In the genomic region with DNA sequence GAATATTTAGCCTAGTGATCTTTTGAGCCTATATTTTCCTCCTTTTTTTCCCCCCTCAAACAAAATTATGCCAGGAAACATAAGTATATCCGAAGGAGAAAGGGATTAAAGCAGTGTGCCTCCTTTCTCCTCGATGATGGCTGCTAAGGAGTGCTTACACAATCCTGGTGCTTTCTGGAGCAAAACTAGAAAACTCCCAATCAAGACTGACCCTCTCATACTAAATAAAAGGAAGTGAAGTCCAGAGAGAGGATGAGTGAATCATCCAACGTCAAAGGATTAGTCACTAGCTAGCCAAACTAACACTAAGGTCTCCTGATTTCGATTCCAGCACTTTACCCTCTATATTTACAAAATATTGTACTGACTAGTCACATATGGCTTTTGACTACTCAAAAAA, we compare ENCODE assay signal across 9 cellular contexts.
DNase-seq lines count a peak whose midpoint lies in the region; ATAC-seq lines count a peak whose summit lies in the region.
"Had no signal": no experiment of that assay in that cellular context is flagged by ENCODE, and none has a peak within 500 bp of the region (broad histone marks: within the 10 kb centered on the region; RNA-seq: fewer than 3 reads in every experiment).

No MANE protein-coding gene starts in this region.

- CTCF ChIA-PET in activated CD8-positive, alpha-beta memory T cell treated with anti-CD3 and anti-CD28 coated beads, Interleukin-2, amount 10 ng/mL, durations not matched to agents 7 days and 5 days (lab: Charles Lee), result no interaction called here

- ATAC-seq in activated CD8-positive, alpha-beta memory T cell treated with anti-CD3 and anti-CD28 coated beads, Interleukin-2, amount 10 ng/mL, durations not matched to agents 7 days and 5 days, result no peak
- ATAC-seq in GM19035 (IDR thresholded peaks at IDR 0.05; ENCODE audit: unreplicated experiment), result no peak

- no peak overlapping the region for H3K4me3 Mint-ChIP-seq in activated CD8-positive, alpha-beta memory T cell treated with anti-CD3 and anti-CD28 coated beads, Interleukin-2, amount 10 ng/mL, durations not matched to agents 7 days and 5 days
- H3K4me3 Mint-ChIP-seq: activated naive CD8-positive, alpha-beta T cell treated with anti-CD3 and anti-CD28 coated beads, Interleukin-2, amount 10 ng/mL, durations not matched to agents 7 days and 5 days had no signal

- DNase-seq in 8988T (peak; percentile 6), HS-5 (ENCODE audit: low read depth) (peak; percentile 85), amniotic stem cell (lab: John Stamatoyannopoulos, UW) (peak; percentile 66), kidney glomerular epithelial cell (lab: John Stamatoyannopoulos, UW) (peak; percentile 87), NCI-H526 treated with DMSO at 0.1 percent for 48 hours (lab: John Stamatoyannopoulos, UW) (no peak), germinal center (ENCODE audit: low spot score) (no peak)
- no peak for DNase-seq in activated CD8-positive, alpha-beta memory T cell treated with anti-CD3 and anti-CD28 coated beads, Interleukin-2, amount 10 ng/mL, durations not matched to agents 7 days and 5 days
- DNase-seq: activated naive CD8-positive, alpha-beta T cell treated with anti-CD3 and anti-CD28 coated beads, Interleukin-2, amount 10 ng/mL, durations not matched to agents 7 days and 5 days had no signal

- H3K27ac Mint-ChIP-seq in activated CD8-positive, alpha-beta memory T cell treated with anti-CD3 and anti-CD28 coated beads, Interleukin-2, amount 10 ng/mL, durations not matched to agents 7 days and 5 days, result no peak overlapping the region
- H3K27ac Mint-ChIP-seq: activated naive CD8-positive, alpha-beta T cell treated with anti-CD3 and anti-CD28 coated beads, Interleukin-2, amount 10 ng/mL, durations not matched to agents 7 days and 5 days had no signal

- H3K27me3 Mint-ChIP-seq in activated CD8-positive, alpha-beta memory T cell treated with anti-CD3 and anti-CD28 coated beads, Interleukin-2, amount 10 ng/mL, durations not matched to agents 7 days and 5 days, result no peaks in the 10 kb centered on the region
- H3K27me3 Mint-ChIP-seq: activated naive CD8-positive, alpha-beta T cell treated with anti-CD3 and anti-CD28 coated beads, Interleukin-2, amount 10 ng/mL, durations not matched to agents 7 days and 5 days had no signal

- peaks cover 45% of the 10 kb centered on the region for H3K4me1 Mint-ChIP-seq in activated CD8-positive, alpha-beta memory T cell treated with anti-CD3 and anti-CD28 coated beads, Interleukin-2, amount 10 ng/mL, durations not matched to agents 7 days and 5 days

- H3K9me3 Mint-ChIP-seq in activated CD8-positive, alpha-beta memory T cell treated with anti-CD3 and anti-CD28 coated beads, Interleukin-2, amount 10 ng/mL, durations not matched to agents 7 days and 5 days (ENCODE audit: low read depth), result peaks cover 2% of the 10 kb centered on the region
- H3K9me3 Mint-ChIP-seq: activated naive CD8-positive, alpha-beta T cell treated with anti-CD3 and anti-CD28 coated beads, Interleukin-2, amount 10 ng/mL, durations not matched to agents 7 days and 5 days had no signal

- peaks cover 15% of the 10 kb centered on the region for H3K36me3 Mint-ChIP-seq in activated CD8-positive, alpha-beta memory T cell treated with anti-CD3 and anti-CD28 coated beads, Interleukin-2, amount 10 ng/mL, durations not matched to agents 7 days and 5 days

Comparison
In these comparisons a context has a peak if more than half of its experiments do, and no peak if none do; other contexts are left out.
1. DNase-seq: peak in 8988T (single experiment), HS-5 (single experiment), amniotic stem cell (single experiment) and kidney glomerular epithelial cell (single experiment); none in NCI-H526 treated with DMSO at 0.1 percent for 48 hours (single experiment), activated CD8-positive, alpha-beta memory T cell treated with anti-CD3 and anti-CD28 coated beads, Interleukin-2, amount 10 ng/mL, durations not matched to agents 7 days and 5 days (single experiment) and germinal center (single experiment).